In the genomic region with DNA sequence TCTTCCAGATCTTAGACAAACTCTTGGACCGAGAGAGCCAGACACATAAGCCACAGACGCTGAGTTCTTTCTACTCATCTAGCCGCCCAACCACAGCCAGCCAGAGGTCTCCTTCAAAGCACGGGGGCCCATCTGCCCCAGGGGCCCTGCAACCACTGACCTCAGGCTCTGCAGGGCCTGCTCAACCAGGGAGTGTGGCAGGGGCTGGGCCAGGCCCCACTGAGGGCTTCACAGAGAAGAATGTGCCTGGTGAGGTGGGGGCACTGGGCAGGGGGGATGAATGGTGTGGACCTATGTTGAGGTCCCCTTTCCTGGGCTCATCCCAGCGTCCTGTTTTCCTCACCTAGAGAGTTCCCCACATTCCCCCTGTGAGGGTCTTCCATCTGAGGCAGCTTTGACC, we compare ENCODE assay signal across 16 cellular contexts.
"Had no signal": no experiment of that assay in that cellular context is flagged by ENCODE, and none has a peak within 500 bp of the region (broad histone marks: within the 10 kb centered on the region; RNA-seq: fewer than 3 reads in every experiment).

No MANE protein-coding gene starts in this region.

- H3K4me1 ChIP-seq: parathyroid adenoma, SJSA1 had no signal

- H3K9ac ChIP-seq: parathyroid adenoma had no signal

- DNase-seq: activated CD4-positive, alpha-beta T cell treated with anti-CD3 and anti-CD28 coated beads, Interleukin-2, amount 10 ng/mL, durations not matched to agents 24 days and 14 days; amygdala; foreskin fibroblast; immature natural killer cell; stimulated activated CD4-positive, alpha-beta T cell treated with anti-CD3 and anti-CD28 coated beads, Interleukin-15, amount 100 ng/mL, for 24 hours; stimulated activated CD4-positive, alpha-beta T cell treated with anti-CD3 and anti-CD28 coated beads, Interleukin-4, amount 100 ng/mL, for 1 hour; stimulated activated naive CD4-positive, alpha-beta T cell treated with Interleukin-2 at 50 U/mL for 16 hours; T-helper 2 cell had no signal

- H3K27me3 ChIP-seq: SJSA1 had no signal

- FAIRE-seq: endothelial cell of umbilical vein, TTC549 had no signal

- H3K79me2 ChIP-seq: parathyroid adenoma had no signal

- ATAC-seq: WTC11 had no signal

- H2AFZ ChIP-seq: parathyroid adenoma had no signal

- H3K4me3 ChIP-seq: coronary artery, lung, SJSA1, skin epidermis had no signal

- H3K27ac ChIP-seq: coronary artery, parathyroid adenoma, SJSA1, skin epidermis had no signal

- H3K9me3 ChIP-seq: SJSA1 had no signal
